17 cellular contexts compared by ENCODE assay signal in genomic region chr13:46015374-46015773, GRCh38.
"Had no signal": no experiment of that assay in that cellular context is flagged by ENCODE, and none has a peak within 500 bp of the region (broad histone marks: within the 10 kb centered on the region; RNA-seq: fewer than 3 reads in every experiment).

No MANE protein-coding gene starts in this region.

- ATAC-seq: activated CD4-positive, alpha-beta T cell treated with anti-CD3 and anti-CD28 coated beads for 36 hours; activated CD8-positive, alpha-beta T cell treated with anti-CD3 and anti-CD28 coated beads for 36 hours; activated T-cell treated with anti-CD3 and anti-CD28 coated beads, Interleukin-2, amount 50 U/mL, for 72 hours; left ventricle myocardium superior; natural killer cell treated with Interleukin-12 subunit alpha and Interleukin-12 subunit beta and Interleukin-15 and Interleukin-18, amount 100 ng/mL, for 72 hours had no signal

- H3K27ac ChIP-seq: brain microvascular endothelial cell, skin epidermis, tibial nerve had no signal

- DNase-seq: activated CD4-positive, alpha-beta T cell treated with anti-CD3 and anti-CD28 coated beads for 36 hours; activated CD8-positive, alpha-beta T cell treated with anti-CD3 and anti-CD28 coated beads for 36 hours; activated gamma-delta T cell treated with Interleukin-2 at 50 U/mL for 16 hours; activated naive CD8-positive, alpha-beta T cell treated with anti-CD3 and anti-CD28 coated beads for 36 hours; activated T-cell treated with anti-CD3 and anti-CD28 coated beads, Interleukin-2, amount 50 U/mL, for 72 hours; brain microvascular endothelial cell; effector CD8-positive, alpha-beta T cell; foreskin melanocyte; left ventricle myocardium superior; mesendoderm; nucleus accumbens; stimulated activated CD4-positive, alpha-beta T cell treated with anti-CD3 and anti-CD28 coated beads, Interleukin-4, amount 100 ng/mL, for 24 hours; stimulated activated naive CD4-positive, alpha-beta T cell; substantia nigra had no signal

- H3K9me3 ChIP-seq: tibial nerve had no signal

- H3K4me3 ChIP-seq: skin epidermis, tibial nerve had no signal

- H3K27me3 ChIP-seq: brain microvascular endothelial cell, tibial nerve had no signal
